In the genomic region with DNA sequence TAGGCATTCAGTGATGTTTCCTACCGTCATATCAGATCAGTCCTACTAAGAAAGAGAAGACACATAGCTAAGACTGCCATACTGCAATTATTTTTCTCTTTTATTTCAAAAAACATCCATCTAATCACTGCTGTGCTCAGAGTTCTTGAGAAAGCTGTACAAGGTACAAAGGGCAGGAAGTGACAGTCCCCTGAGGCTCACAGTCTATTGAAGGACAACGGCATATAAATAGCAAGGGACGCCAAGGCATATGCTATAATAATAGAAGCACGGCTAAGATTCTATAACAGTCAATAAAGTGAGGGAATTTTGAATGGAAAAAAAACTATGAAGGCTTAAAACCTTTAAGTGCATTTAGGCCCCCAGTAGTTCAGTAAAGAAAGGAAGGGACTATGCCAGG, we compare ENCODE assay signal across 21 cellular contexts.
A peak's percentile ranks its signal among the peaks of the same experiment; 100 is the strongest.
DNase-seq lines count a peak whose midpoint lies in the region; ATAC-seq and TF ChIP-seq lines count a peak whose summit lies in the region.
"Had no signal": no experiment of that assay in that cellular context is flagged by ENCODE, and none has a peak within 500 bp of the region (broad histone marks: within the 10 kb centered on the region; RNA-seq: fewer than 3 reads in every experiment).

No MANE protein-coding gene starts in this region.

- no peak for TF ChIP-seq EP300 in neural cell (conservative IDR thresholded peaks at IDR 0.05; ENCODE audit: poor library complexity, severe bottlenecking)

- TF ChIP-seq RAD21 in neural cell (conservative IDR thresholded peaks at IDR 0.05), result no peak

- peaks cover 0 to 19% of the 10 kb centered on the region in 2 donors for H3K4me1 ChIP-seq in right atrium auricular region
- H3K4me1 ChIP-seq in heart left ventricle, result peaks cover 0 to 23% (median 16%) of the 10 kb centered on the region in 12 donors

- H4K20me1 ChIP-seq in neural cell (ENCODE audit: insufficient read depth), result no peaks in the 10 kb centered on the region

- no peak overlapping the region for H3K4me2 ChIP-seq in neural cell (ENCODE audit: low read length)
- H3K4me2 ChIP-seq: PC-9 had no signal

- intact Hi-C loops in Right ventricle myocardium superior (cut with DNase I) (no loop called here), heart left ventricle (cut with DNase I) (no loop called here)

- H3K9ac ChIP-seq in neural cell (ENCODE audit: low read length), result no peak overlapping the region

- H3F3A ChIP-seq in neural cell (ENCODE audit: insufficient read depth, low read length, poor library complexity, severe bottlenecking), result no peaks in the 10 kb centered on the region

- 24 to 32% (median 30%) methylated on average over 4 of the region's 4 CpGs for WGBS in heart left ventricle, 4 donors

- no peak for DNase-seq in Right ventricle myocardium superior
- no peak for DNase-seq in right atrium auricular region (ENCODE audit: low spot score)
- DNase-seq in heart left ventricle, result peak in 4 of 5 donors; percentile 32 to 69 (median 44)
- no peak for DNase-seq in NCI-H187 (lab: John Stamatoyannopoulos, UW)
- no peak for DNase-seq in cortex of kidney (lab: John Stamatoyannopoulos, UW)
- DNase-seq: Calu3, DMS79 treated with DMSO at 0.1 percent for 48 hours, GF-D8, IMR-90, KG1, MM.1S, NCI-H1417 treated with DMSO at 0.1 percent for 48 hours, NCI-H1930, NCI-H2107, NCI-H446 treated with DMSO at 0.1 percent for 48 hours, PC-9, SHP77, T-cell had no signal

- ATAC-seq in Right ventricle myocardium superior (ENCODE audit: poor library complexity), result peak; percentile 80
- ATAC-seq in heart left ventricle, result peak; percentile 81 to 93 (median 84)
- no peak for ATAC-seq in HG03045 (IDR thresholded peaks at IDR 0.05; ENCODE audit: unreplicated experiment)
- no peak for ATAC-seq in GM18511 (IDR thresholded peaks at IDR 0.05; ENCODE audit: unreplicated experiment)
- ATAC-seq: T-cell had no signal

- H3K36me3 ChIP-seq in right atrium auricular region (no peaks in the 10 kb centered on the region), heart left ventricle (no peaks in the 10 kb centered on the region), neural cell (ENCODE audit: insufficient read depth, low read length) (no peaks in the 10 kb centered on the region)

- H3K9me3 ChIP-seq in right atrium auricular region (no peaks in the 10 kb centered on the region), heart left ventricle (no peaks in the 10 kb centered on the region), neural cell (ENCODE audit: low read length) (no peaks in the 10 kb centered on the region)

- TF ChIP-seq POLR2A in heart left ventricle (IDR thresholded peaks at IDR 0.05), result no peak

- no peaks in the 10 kb centered on the region for H3K9me2 ChIP-seq in neural cell (ENCODE audit: insufficient read depth, low read length)

- H3K27ac ChIP-seq in right atrium auricular region, result no peak overlapping the region
- H3K27ac ChIP-seq in heart left ventricle, result peak overlapping the region in 6 of 12 donors; percentile 2 to 60 (median 29)
- H3K27ac ChIP-seq in neural cell (ENCODE audit: low read length), result no peak overlapping the region
- H3K27ac ChIP-seq: PC-9 had no signal

- H2AFZ ChIP-seq in neural cell (ENCODE audit: low read depth, low read length), result no peak overlapping the region
- H2AFZ ChIP-seq: PC-9 had no signal

- H3K4me3 ChIP-seq in right atrium auricular region, result no peak overlapping the region
- no peak overlapping the region for H3K4me3 ChIP-seq in heart left ventricle
- H3K4me3 ChIP-seq in neural cell (ENCODE audit: low read length), result no peak overlapping the region
- H3K4me3 ChIP-seq: PC-9 had no signal

- H3K27me3 ChIP-seq in right atrium auricular region (no peaks in the 10 kb centered on the region), heart left ventricle (no peaks in the 10 kb centered on the region), neural cell (ENCODE audit: insufficient read depth, low read depth, low read length) (no peaks in the 10 kb centered on the region)

- TF ChIP-seq CTCF in right atrium auricular region (IDR thresholded peaks at IDR 0.05) (no peak), heart left ventricle (IDR thresholded peaks at IDR 0.05) (no peak), neural cell (IDR thresholded peaks at IDR 0.05; ENCODE audit: poor library complexity, severe bottlenecking) (no peak)

- no peaks in the 10 kb centered on the region for H3K79me2 ChIP-seq in neural cell (replicated peaks; ENCODE audit: insufficient read depth, low read length)

TF ChIP-seq in neural cell, 6 proteins besides CTCF, POLR2A, EP300 and RAD21:
- peak; percentile 11 for TF ChIP-seq POLR2AphosphoS5 (IDR thresholded peaks at IDR 0.05)
- TF ChIP-seq SMC3 (conservative IDR thresholded peaks at IDR 0.05; ENCODE audit: poor library complexity), result no peak

Comparison
In these comparisons a context has a peak if more than half of its experiments do, and no peak if none do; other contexts are left out.
1. DNase-seq: peak in heart left ventricle (4 of 5); none in Right ventricle myocardium superior (single experiment), right atrium auricular region (single experiment), NCI-H187 (0 of 2) and cortex of kidney (single experiment).
2. ATAC-seq: peak in Right ventricle myocardium superior (single experiment) and heart left ventricle (4 of 4); none in HG03045 (single experiment) and GM18511 (single experiment).